1 cellular context compared by ENCODE assay signal in the genomic region with DNA sequence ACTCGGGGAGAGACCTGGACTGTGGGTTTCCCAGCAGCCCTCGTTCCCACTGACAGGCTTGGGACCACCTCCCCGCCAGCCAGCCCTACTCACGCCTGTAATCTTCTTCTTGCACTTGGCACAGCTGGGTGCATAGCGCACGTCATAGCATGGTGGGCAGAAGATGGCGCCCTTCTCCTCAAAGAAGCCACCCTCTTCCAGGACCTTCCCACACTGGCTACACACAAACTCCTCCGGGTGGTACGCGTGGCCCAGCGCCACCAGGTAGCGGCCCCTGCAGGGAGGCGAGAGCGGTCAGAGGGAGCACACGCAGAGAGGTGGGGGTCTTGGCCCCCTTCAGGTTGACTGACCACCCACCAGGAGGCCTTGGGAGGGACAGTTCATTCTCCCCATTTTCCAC.
TF ChIP-seq lines count a peak whose summit lies in the region.

No MANE protein-coding gene starts in this region.

TF ChIP-seq in GM23338, 12 proteins besides CTCF, POLR2A, EP300 and RAD21 (continued from another document):
- TF ChIP-seq, protein P1, sequence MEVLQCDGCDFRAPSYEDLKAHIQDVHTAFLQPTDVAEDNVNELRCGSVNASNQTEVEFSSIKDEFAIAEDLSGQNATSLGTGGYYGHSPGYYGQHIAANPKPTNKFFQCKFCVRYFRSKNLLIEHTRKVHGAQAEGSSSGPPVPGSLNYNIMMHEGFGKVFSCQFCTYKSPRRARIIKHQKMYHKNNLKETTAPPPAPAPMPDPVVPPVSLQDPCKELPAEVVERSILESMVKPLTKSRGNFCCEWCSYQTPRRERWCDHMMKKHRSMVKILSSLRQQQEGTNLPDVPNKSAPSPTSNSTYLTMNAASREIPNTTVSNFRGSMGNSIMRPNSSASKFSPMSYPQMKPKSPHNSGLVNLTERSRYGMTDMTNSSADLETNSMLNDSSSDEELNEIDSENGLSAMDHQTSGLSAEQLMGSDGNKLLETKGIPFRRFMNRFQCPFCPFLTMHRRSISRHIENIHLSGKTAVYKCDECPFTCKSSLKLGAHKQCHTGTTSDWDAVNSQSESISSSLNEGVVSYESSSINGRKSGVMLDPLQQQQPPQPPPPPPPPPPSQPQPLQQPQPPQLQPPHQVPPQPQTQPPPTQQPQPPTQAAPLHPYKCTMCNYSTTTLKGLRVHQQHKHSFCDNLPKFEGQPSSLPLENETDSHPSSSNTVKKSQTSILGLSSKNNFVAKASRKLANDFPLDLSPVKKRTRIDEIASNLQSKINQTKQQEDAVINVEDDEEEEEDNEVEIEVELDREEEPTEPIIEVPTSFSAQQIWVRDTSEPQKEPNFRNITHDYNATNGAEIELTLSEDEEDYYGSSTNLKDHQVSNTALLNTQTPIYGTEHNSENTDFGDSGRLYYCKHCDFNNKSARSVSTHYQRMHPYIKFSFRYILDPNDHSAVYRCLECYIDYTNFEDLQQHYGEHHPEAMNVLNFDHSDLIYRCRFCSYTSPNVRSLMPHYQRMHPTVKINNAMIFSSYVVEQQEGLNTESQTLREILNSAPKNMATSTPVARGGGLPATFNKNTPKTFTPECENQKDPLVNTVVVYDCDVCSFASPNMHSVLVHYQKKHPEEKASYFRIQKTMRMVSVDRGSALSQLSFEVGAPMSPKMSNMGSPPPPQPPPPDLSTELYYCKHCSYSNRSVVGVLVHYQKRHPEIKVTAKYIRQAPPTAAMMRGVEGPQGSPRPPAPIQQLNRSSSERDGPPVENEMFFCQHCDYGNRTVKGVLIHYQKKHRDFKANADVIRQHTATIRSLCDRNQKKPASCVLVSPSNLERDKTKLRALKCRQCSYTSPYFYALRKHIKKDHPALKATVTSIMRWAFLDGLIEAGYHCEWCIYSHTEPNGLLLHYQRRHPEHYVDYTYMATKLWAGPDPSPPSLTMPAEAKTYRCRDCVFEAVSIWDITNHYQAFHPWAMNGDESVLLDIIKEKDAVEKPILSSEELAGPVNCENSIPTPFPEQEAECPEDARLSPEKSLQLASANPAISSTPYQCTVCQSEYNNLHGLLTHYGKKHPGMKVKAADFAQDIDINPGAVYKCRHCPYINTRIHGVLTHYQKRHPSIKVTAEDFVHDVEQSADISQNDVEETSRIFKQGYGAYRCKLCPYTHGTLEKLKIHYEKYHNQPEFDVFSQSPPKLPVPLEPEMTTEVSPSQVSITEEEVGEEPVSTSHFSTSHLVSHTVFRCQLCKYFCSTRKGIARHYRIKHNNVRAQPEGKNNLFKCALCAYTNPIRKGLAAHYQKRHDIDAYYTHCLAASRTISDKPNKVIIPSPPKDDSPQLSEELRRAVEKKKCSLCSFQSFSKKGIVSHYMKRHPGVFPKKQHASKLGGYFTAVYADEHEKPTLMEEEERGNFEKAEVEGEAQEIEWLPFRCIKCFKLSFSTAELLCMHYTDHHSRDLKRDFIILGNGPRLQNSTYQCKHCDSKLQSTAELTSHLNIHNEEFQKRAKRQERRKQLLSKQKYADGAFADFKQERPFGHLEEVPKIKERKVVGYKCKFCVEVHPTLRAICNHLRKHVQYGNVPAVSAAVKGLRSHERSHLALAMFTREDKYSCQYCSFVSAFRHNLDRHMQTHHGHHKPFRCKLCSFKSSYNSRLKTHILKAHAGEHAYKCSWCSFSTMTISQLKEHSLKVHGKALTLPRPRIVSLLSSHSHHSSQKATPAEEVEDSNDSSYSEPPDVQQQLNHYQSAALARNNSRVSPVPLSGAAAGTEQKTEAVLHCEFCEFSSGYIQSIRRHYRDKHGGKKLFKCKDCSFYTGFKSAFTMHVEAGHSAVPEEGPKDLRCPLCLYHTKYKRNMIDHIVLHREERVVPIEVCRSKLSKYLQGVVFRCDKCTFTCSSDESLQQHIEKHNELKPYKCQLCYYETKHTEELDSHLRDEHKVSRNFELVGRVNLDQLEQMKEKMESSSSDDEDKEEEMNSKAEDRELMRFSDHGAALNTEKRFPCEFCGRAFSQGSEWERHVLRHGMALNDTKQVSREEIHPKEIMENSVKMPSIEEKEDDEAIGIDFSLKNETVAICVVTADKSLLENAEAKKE (CRISPR knock-in tag; IDR thresholded peaks at IDR 0.05): no peak
- no peak for TF ChIP-seq EZH2 (IDR thresholded peaks at IDR 0.05; ENCODE audit: low read depth, unreplicated experiment)
- TF ChIP-seq ZNF114 (CRISPR knock-in tag; IDR thresholded peaks at IDR 0.05): no peak
- TF ChIP-seq NANOG (IDR thresholded peaks at IDR 0.05; ENCODE audit: borderline replicate concordance): no peak
- no peak for TF ChIP-seq STAT1 (IDR thresholded peaks at IDR 0.05; ENCODE audit: unreplicated experiment)
- TF ChIP-seq CREB1 (CRISPR knock-in tag; IDR thresholded peaks at IDR 0.05; ENCODE audit: low read depth): no peak
- no peak for TF ChIP-seq JUNB (IDR thresholded peaks at IDR 0.05; ENCODE audit: unreplicated experiment)
TF ChIP-seq in GM23338: peak in this region for 0.
